In the genomic region with DNA sequence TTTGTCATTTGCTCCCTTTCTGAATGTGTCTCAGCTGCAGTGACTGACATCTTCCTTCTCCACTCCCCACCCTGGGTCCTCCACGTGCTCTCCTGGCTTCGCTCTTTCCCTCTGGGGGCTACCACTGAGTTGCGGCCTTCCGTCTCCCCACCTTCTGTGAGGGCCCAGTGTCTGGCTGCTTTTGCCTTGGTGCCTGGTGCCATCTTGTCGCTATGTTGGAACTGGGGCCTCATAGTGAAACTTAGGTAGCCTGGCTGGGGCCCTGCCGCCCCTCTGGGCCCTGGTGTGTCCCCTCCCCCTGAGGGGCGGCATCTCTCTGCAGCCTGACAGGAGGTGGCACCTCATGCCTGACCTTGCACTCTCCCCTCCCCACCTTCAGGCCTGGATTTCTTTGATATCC, we compare ENCODE assay signal across 28 cellular contexts.
"Had no signal": no experiment of that assay in that cellular context is flagged by ENCODE, and none has a peak within 500 bp of the region (broad histone marks: within the 10 kb centered on the region; RNA-seq: fewer than 3 reads in every experiment).

No MANE protein-coding gene starts in this region.

- H3K36me3 ChIP-seq: ovary, right lobe of liver, suprapubic skin, tibial artery, transverse colon, upper lobe of right lung, uterus had no signal

- H3K4me1 ChIP-seq: parathyroid adenoma, psoas muscle, right lobe of liver, spleen, suprapubic skin, testis, tibial artery, transverse colon, upper lobe of right lung, uterus had no signal

- H3K9me3 ChIP-seq: ovary, psoas muscle, right lobe of liver, spleen, suprapubic skin, testis, tibial artery, transverse colon, upper lobe of right lung, uterus had no signal

- H3K4me2 ChIP-seq: smooth muscle cell had no signal

- H3K9ac ChIP-seq: parathyroid adenoma had no signal

- H3K27ac ChIP-seq: ovary, parathyroid adenoma, psoas muscle, right lobe of liver, skin epidermis, spleen, suprapubic skin, testis, tibial artery, transverse colon, upper lobe of right lung, uterus had no signal

- DNase-seq: naive B cell; naive thymus-derived CD8-positive, alpha-beta T cell; nephron progenitor cell; ovary; psoas muscle; right cardiac atrium; right lobe of liver; spleen; stimulated activated CD4-positive, alpha-beta T cell treated with anti-CD3 and anti-CD28 coated beads, Interleukin-12 subunit alpha, Interleukin-12 subunit beta, amount 100 ng/mL, for 4 hours; stimulated activated CD4-positive, alpha-beta T cell treated with anti-CD3 and anti-CD28 coated beads, Interleukin-1b, Interleukin-23, amount 100 ng/mL, for 48 hours; stimulated activated CD4-positive, alpha-beta T cell treated with anti-CD3 and anti-CD28 coated beads, Interleukin-4, amount 100 ng/mL, for 1 hour; stimulated activated CD4-positive, alpha-beta T cell treated with anti-CD3 and anti-CD28 coated beads, Interleukin-4, amount 100 ng/mL, for 4 hours; stimulated activated CD8-positive, alpha-beta memory T cell treated with anti-CD3 and anti-CD28 coated beads, Interleukin-4, amount 100 ng/mL, for 48 hours; stimulated activated naive CD4-positive, alpha-beta T cell; stimulated activated naive CD8-positive, alpha-beta T cell treated with anti-CD3 and anti-CD28 coated beads, Interleukin-15, amount 100 ng/mL, for 72 hours; stimulated activated naive CD8-positive, alpha-beta T cell treated with anti-CD3 and anti-CD28 coated beads, Interleukin-15, Interleukin-2, amounts not matched to agents 100 U/mL and 50 U/mL, for 24 hours; substantia nigra; testis; tibial artery; transverse colon; upper lobe of right lung; uterus had no signal

- H3K4me3 ChIP-seq: ovary, psoas muscle, right lobe of liver, skin epidermis, smooth muscle cell, spleen, suprapubic skin, testis, tibial artery, transverse colon, upper lobe of right lung, uterus had no signal

- H3K27me3 ChIP-seq: ovary, right lobe of liver, spleen, suprapubic skin, testis, tibial artery, transverse colon, upper lobe of right lung, uterus had no signal

- H2AFZ ChIP-seq: parathyroid adenoma had no signal

- H3K79me2 ChIP-seq: parathyroid adenoma had no signal

- ATAC-seq: naive thymus-derived CD8-positive, alpha-beta T cell; natural killer cell treated with Interleukin-12 subunit alpha and Interleukin-12 subunit beta and Interleukin-15 and Interleukin-18, amount 100 ng/mL, for 72 hours; psoas muscle; right cardiac atrium; stimulated activated memory B cell treated with anti-CD40 and anti-IgM and Interleukin-4, amounts not matched to agents 10 μg/mL and 1 μg/mL and 100 μg/mL, for 72 hours; stimulated activated naive CD8-positive, alpha-beta T cell treated with anti-CD3 and anti-CD28 coated beads, Interleukin-15, amount 100 ng/mL, for 72 hours; stimulated activated naive CD8-positive, alpha-beta T cell treated with anti-CD3 and anti-CD28 coated beads, Interleukin-15, Interleukin-2, amounts not matched to agents 100 U/mL and 50 U/mL, for 24 hours; upper lobe of right lung had no signal
